8 cellular contexts compared by ENCODE assay signal in genomic region chr6:52361945-52362442, GRCh38. TPM values are rescaled to one million over a fixed set of nuclear protein-coding genes. Genes with fewer than 3 reads are reported as not detected.
DNase-seq lines count a peak whose midpoint lies in the region; ATAC-seq and TF ChIP-seq lines count a peak whose summit lies in the region.

Gene PAQR8 (plus strand): TSS chr6:52362151. CDS start chr6:52403214, 41,063 bp downstream.

- peak within 1 kb of the TSS; percentile 67 for H3K27ac ChIP-seq in SJSA1
- H3K27ac ChIP-seq in suprapubic skin = peak within 1 kb of the TSS; percentile 18

- WGBS in suprapubic skin = 2% methylated on average over 8 of the region's 69 CpGs

- DNase-seq in DMS53 (lab: John Stamatoyannopoulos, UW) (peak; percentile 86), SJSA1 (ENCODE audit: low read depth in 1 of 2, low spot score in 2 of 2) (peak; percentile 69 to 71), glomerular visceral epithelial cell (ENCODE audit: extremely low spot score) (peak; percentile 81), omental fat pad (ENCODE audit: low spot score) (peak; percentile 28), suprapubic skin (ENCODE audit: low spot score in 2 of 2) (peak; percentile 72 to 80)
- peak; percentile 44 to 80 (median 62) for DNase-seq in activated naive CD4-positive, alpha-beta T cell (lab: John Stamatoyannopoulos, UW)

- no peak for TF ChIP-seq EP300 in Ishikawa (IDR thresholded peaks at IDR 0.05; ENCODE audit: borderline replicate concordance)
- TF ChIP-seq EP300 in suprapubic skin (IDR thresholded peaks at IDR 0.05) = no peak

- TF ChIP-seq POLR2A in suprapubic skin (IDR thresholded peaks at IDR 0.05) = peak in 1 of 2 donors; percentile 39

- H3K36me3 ChIP-seq in SJSA1 (peaks cover 11% of the 10 kb centered on the region), suprapubic skin (no peaks in the 10 kb centered on the region)

- peak; percentile 88 for ATAC-seq in GM21528 (IDR thresholded peaks at IDR 0.05; ENCODE audit: low FRiP score, unreplicated experiment)
- ATAC-seq in omental fat pad (ENCODE audit: low FRiP score) = peak; percentile 95

- no peaks in the 10 kb centered on the region for H3K9me3 ChIP-seq in SJSA1 (replicated peaks)
- no peaks in the 10 kb centered on the region for H3K9me3 ChIP-seq in suprapubic skin

- no peak for TF ChIP-seq CTCF in omental fat pad (IDR thresholded peaks at IDR 0.05)
- no peak for TF ChIP-seq CTCF in suprapubic skin (IDR thresholded peaks at IDR 0.05)

- H3K4me3 ChIP-seq in SJSA1 (peak within 1 kb of the TSS; percentile 94), suprapubic skin (peak within 1 kb of the TSS; percentile 58)

- H3K27me3 ChIP-seq in SJSA1 (replicated peaks) (no peaks in the 10 kb centered on the region), suprapubic skin (peaks cover 6% of the 10 kb centered on the region)

- peaks cover 32% of the 10 kb centered on the region for H3K4me1 ChIP-seq in SJSA1 (replicated peaks)
- H3K4me1 ChIP-seq in suprapubic skin = peaks cover 25% of the 10 kb centered on the region

- no peak for TF ChIP-seq RAD21 in Ishikawa (IDR thresholded peaks at IDR 0.05; ENCODE audit: low read depth)

TF ChIP-seq in Ishikawa, 13 proteins besides CTCF, POLR2A, EP300 and RAD21:
- TF ChIP-seq EGR1 (IDR thresholded peaks at IDR 0.05) (peak; percentile 75), REST (IDR thresholded peaks at IDR 0.05; ENCODE audit: low read depth) (no peak), TEAD4 (IDR thresholded peaks at IDR 0.05) (no peak), YY1 (IDR thresholded peaks at IDR 0.05; ENCODE audit: low read depth) (no peak), MAX (IDR thresholded peaks at IDR 0.05) (peak; percentile 17), TAF1 (IDR thresholded peaks at IDR 0.05; ENCODE audit: low read depth) (peak; percentile 50; the same call in 1 of the 2 replicates), TCF12 (IDR thresholded peaks at IDR 0.05; ENCODE audit: low read depth) (no peak)

RNA-seq across cellular contexts. Expression of gene PAQR8, which starts in this region (rescaled TPM):
- total RNA-seq in SJSA1 (2014; rRNA removed; shearing (Covaris generic)) = 5.8 and 10.0 TPM in 2 replicates
- total RNA-seq in omental fat pad (1 to 10 TPM; 1.5 to 7.9 (median 3.6) TPM), suprapubic skin (1 to 10 TPM; 2.2 to 6.5 (median 2.8) TPM)

Comparison
In these comparisons a context has a peak if more than half of its experiments do, and no peak if none do; other contexts are left out.
1. Peak in every context shown above with its lines: DNase-seq, ATAC-seq, H3K4me3 ChIP-seq and H3K27ac ChIP-seq.
2. DNase-seq: peak in every context shown above with its lines; median percentile 86 in DMS53; 81 in glomerular visceral epithelial cell; 76 in suprapubic skin; 70 in SJSA1; 62 in activated naive CD4-positive, alpha-beta T cell; 28 in omental fat pad.